Comparison of ENCODE assay signal across 22 cellular contexts in the genomic region with DNA sequence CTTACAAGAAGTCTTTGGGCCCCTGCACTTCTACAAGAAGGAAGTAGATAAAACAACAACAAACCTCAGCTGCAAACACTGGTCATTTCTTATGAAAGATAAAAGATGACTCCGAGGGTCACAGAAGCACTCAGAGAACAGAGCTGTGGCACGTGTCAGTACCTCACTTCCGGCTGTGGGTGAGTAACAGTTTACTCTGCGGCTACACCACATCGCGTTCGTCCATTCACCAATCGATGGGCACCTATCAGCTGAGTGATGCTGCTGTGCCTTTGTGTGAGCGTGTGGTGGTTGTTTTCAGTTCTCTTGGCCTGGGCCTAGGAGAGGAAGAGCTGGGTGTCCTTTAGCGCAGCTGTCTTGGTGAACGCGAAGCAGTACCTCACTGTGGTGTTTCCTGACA.
"Had no signal": no experiment of that assay in that cellular context is flagged by ENCODE, and none has a peak within 500 bp of the region (broad histone marks: within the 10 kb centered on the region; RNA-seq: fewer than 3 reads in every experiment).

No MANE protein-coding gene starts in this region.

- H3K4me1 Mint-ChIP-seq: activated CD4-positive, alpha-beta T cell treated with anti-CD3 and anti-CD28 coated beads for 36 hours; activated T-helper 17 cell treated with anti-CD3 and anti-CD28 coated beads, Interleukin-2, amount 50 U/mL, for 72 hours; brain had no signal

- H3K36me3 Mint-ChIP-seq: brain had no signal

- H3K27ac ChIP-seq: dorsolateral prefrontal cortex, epithelial cell of prostate, lower lobe of right lung, prostate gland, right atrium auricular region, suprapubic skin had no signal

- H3K9me3 ChIP-seq: prostate gland, suprapubic skin had no signal

- ATAC-seq: activated CD4-positive, alpha-beta T cell treated with anti-CD3 and anti-CD28 coated beads for 36 hours; activated T-helper 17 cell treated with anti-CD3 and anti-CD28 coated beads, Interleukin-2, amount 50 U/mL, for 72 hours; lower lobe of right lung had no signal

- H3K27me3 Mint-ChIP-seq: activated CD4-positive, alpha-beta T cell treated with anti-CD3 and anti-CD28 coated beads for 36 hours had no signal

- H3K4me1 ChIP-seq: prostate gland had no signal

- H3K4me3 Mint-ChIP-seq: activated CD4-positive, alpha-beta T cell treated with anti-CD3 and anti-CD28 coated beads for 36 hours; activated T-helper 17 cell treated with anti-CD3 and anti-CD28 coated beads, Interleukin-2, amount 50 U/mL, for 72 hours; brain; endodermal cell; stimulated activated naive CD8-positive, alpha-beta T cell treated with anti-CD3 and anti-CD28 coated beads, Interleukin-15, Interleukin-2, amounts not matched to agents 100 ng/mL and 50 ng/mL, for 24 hours; T-helper 1 cell treated with Interleukin-12 subunit alpha and Interleukin-12 subunit beta and Interleukin-4 antibody, amounts not matched to agents 30 μg/mL and 1 μg/mL, for 36 hours had no signal

- DNase-seq: activated CD4-positive, alpha-beta T cell treated with anti-CD3 and anti-CD28 coated beads for 36 hours; activated CD4-positive, alpha-beta T cell treated with anti-CD3 and anti-CD28 coated beads, Interleukin-2, amount 50 U/mL, for 48 hours; activated naive CD4-positive, alpha-beta T cell treated with Interleukin-2 at 50 U/mL for 16 hours; activated T-cell treated with anti-CD3 and anti-CD28 coated beads, Interleukin-2, amount 50 U/mL, for 1 hour; anterior cingulate cortex; central memory CD4-positive, alpha-beta T cell; dorsolateral prefrontal cortex; endodermal cell; foreskin fibroblast; hypothalamus; lower lobe of right lung; stimulated activated CD4-positive, alpha-beta T cell treated with anti-CD3 and anti-CD28 coated beads, Interleukin-12 subunit alpha, Interleukin-12 subunit beta, amount 100 ng/mL, for 4 hours; stimulated activated CD4-positive, alpha-beta T cell treated with anti-CD3 and anti-CD28 coated beads, Interleukin-1b, Interleukin-23, amount 100 ng/mL, for 48 hours; trophoblast cell had no signal

- H3K27ac Mint-ChIP-seq: activated CD4-positive, alpha-beta T cell treated with anti-CD3 and anti-CD28 coated beads for 36 hours; activated T-helper 17 cell treated with anti-CD3 and anti-CD28 coated beads, Interleukin-2, amount 50 U/mL, for 72 hours; brain; endodermal cell; stimulated activated naive CD8-positive, alpha-beta T cell treated with anti-CD3 and anti-CD28 coated beads, Interleukin-15, Interleukin-2, amounts not matched to agents 100 ng/mL and 50 ng/mL, for 24 hours; T-helper 1 cell treated with Interleukin-12 subunit alpha and Interleukin-12 subunit beta and Interleukin-4 antibody, amounts not matched to agents 30 μg/mL and 1 μg/mL, for 36 hours had no signal

- H3K27me3 ChIP-seq: dorsolateral prefrontal cortex, right atrium auricular region, suprapubic skin had no signal
